Comparison of ENCODE assay signal across 28 cellular contexts in the genomic region with DNA sequence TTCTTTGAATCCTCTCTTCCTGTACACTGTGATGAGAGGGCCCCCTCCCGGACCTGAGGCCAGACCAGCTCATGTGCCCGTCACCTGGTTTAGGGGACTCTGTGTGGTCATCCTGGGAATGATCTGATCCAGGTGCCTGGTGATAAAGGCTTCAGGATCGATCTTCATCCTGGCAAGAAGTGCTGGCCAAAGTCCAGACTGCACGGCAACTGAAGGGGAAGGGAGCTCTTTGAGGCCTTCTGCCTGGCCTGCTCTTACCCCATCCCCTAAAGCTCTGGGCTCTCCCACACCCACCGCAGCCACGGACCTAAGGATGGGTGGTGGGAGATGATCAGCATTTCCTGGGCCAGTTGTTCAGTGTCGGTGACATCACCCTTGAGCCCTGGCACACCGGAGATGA.
"Had no signal": no experiment of that assay in that cellular context is flagged by ENCODE, and none has a peak within 500 bp of the region (broad histone marks: within the 10 kb centered on the region; RNA-seq: fewer than 3 reads in every experiment).

No MANE protein-coding gene starts in this region.

- ATAC-seq: left ventricle myocardium superior; mucosa of descending colon; naive thymus-derived CD8-positive, alpha-beta T cell; pancreas; right cardiac atrium; stimulated activated naive B cell treated with anti-CD40 and anti-IgM and Interleukin-4, amounts not matched to agents 10 μg/mL and 1 μg/mL and 100 μg/mL, for 72 hours; stimulated activated naive CD8-positive, alpha-beta T cell treated with anti-CD3 and anti-CD28 coated beads, Interleukin-15, Interleukin-2, amounts not matched to agents 100 U/mL and 50 U/mL, for 24 hours had no signal

- H3K9ac ChIP-seq: neural progenitor cell had no signal

- DNase-seq: heart right ventricle; islet precursor cell; left ventricle myocardium superior; lower lobe of right lung; mammary epithelial cell; midbrain; mucosa of descending colon; naive thymus-derived CD8-positive, alpha-beta T cell; pancreas; retina; right cardiac atrium; sigmoid colon; stimulated activated CD4-positive, alpha-beta T cell treated with anti-CD3 and anti-CD28 coated beads, Interleukin-1b, Interleukin-23, amount 100 ng/mL, for 48 hours; stimulated activated CD4-positive, alpha-beta T cell treated with anti-CD3 and anti-CD28 coated beads, Interleukin-2, amount 100 ng/mL, for 48 hours; stimulated activated CD4-positive, alpha-beta T cell treated with anti-CD3 and anti-CD28 coated beads, Interleukin-4, amount 100 ng/mL, for 4 hours; stimulated activated CD8-positive, alpha-beta memory T cell treated with anti-CD3 and anti-CD28 coated beads, Interleukin-4, amount 100 ng/mL, for 48 hours; stimulated activated naive B cell treated with anti-CD40 and anti-IgM and Interleukin-4, amounts not matched to agents 10 μg/mL and 1 μg/mL and 100 μg/mL, for 72 hours; stimulated activated naive CD8-positive, alpha-beta T cell treated with anti-CD3 and anti-CD28 coated beads, Interleukin-15, Interleukin-2, amounts not matched to agents 100 U/mL and 50 U/mL, for 24 hours; stomach; testis; thyroid gland; transverse colon; upper lobe of left lung had no signal

- H3K27ac ChIP-seq: heart right ventricle, hepatocyte, lower lobe of right lung, neural progenitor cell, pancreas, prostate gland, sigmoid colon, stomach, testis, thyroid gland, transverse colon, upper lobe of left lung, vagina had no signal

- H3K4me2 ChIP-seq: hepatocyte, neural progenitor cell, smooth muscle cell had no signal

- FAIRE-seq: pancreas had no signal

- H3K9me3 ChIP-seq: heart right ventricle, lower lobe of right lung, mucosa of descending colon, pancreas, prostate gland, sigmoid colon, stomach, testis, thyroid gland, transverse colon, upper lobe of left lung, vagina had no signal

- H2AFZ ChIP-seq: hepatocyte, neural progenitor cell had no signal

- H3K79me2 ChIP-seq: hepatocyte had no signal

- H3K27me3 ChIP-seq: heart right ventricle, hepatocyte, neural progenitor cell, pancreas, sigmoid colon, stomach, testis, thyroid gland, transverse colon, upper lobe of left lung, vagina had no signal

- H3K4me3 ChIP-seq: heart right ventricle, hepatocyte, lower lobe of right lung, mucosa of descending colon, neural progenitor cell, pancreas, prostate gland, sigmoid colon, smooth muscle cell, stomach, testis, thyroid gland, transverse colon, upper lobe of left lung, vagina had no signal

- H3K36me3 ChIP-seq: neural progenitor cell had no signal

- H3K4me1 ChIP-seq: heart right ventricle, lower lobe of right lung, neural progenitor cell, pancreas, prostate gland, sigmoid colon, stomach, testis, thyroid gland, transverse colon, upper lobe of left lung, vagina had no signal
